ENCODE assay signal across 3 cellular contexts in genomic region chr7:157425137-157425731, GRCh38.
TF ChIP-seq lines count a peak whose summit lies in the region.

No MANE protein-coding gene starts in this region.

TF ChIP-seq in SK-N-SH treated with all-trans-retinoic acid at 6 μM for 48 hours, 23 proteins besides CTCF, POLR2A, EP300 and RAD21 (continued from another document and continues in another):
- TF ChIP-seq PATZ1 (CRISPR knock-in tag; IDR thresholded peaks at IDR 0.05; ENCODE audit: borderline replicate concordance): no peak
- no peak for TF ChIP-seq BACH2 (CRISPR knock-in tag; IDR thresholded peaks at IDR 0.05; ENCODE audit: borderline replicate concordance)
- TF ChIP-seq RARB (CRISPR knock-in tag; IDR thresholded peaks at IDR 0.05): no peak
- no peak for TF ChIP-seq ZNF70 (CRISPR knock-in tag; IDR thresholded peaks at IDR 0.05)
- TF ChIP-seq POU6F1 (CRISPR knock-in tag; IDR thresholded peaks at IDR 0.05; ENCODE audit: borderline replicate concordance, low read depth): no peak
- TF ChIP-seq TSHZ2 (CRISPR knock-in tag; IDR thresholded peaks at IDR 0.05): no peak
- TF ChIP-seq SNAI2 (CRISPR knock-in tag; IDR thresholded peaks at IDR 0.05): no peak
- no peak for TF ChIP-seq GLIS3 (CRISPR knock-in tag; IDR thresholded peaks at IDR 0.05)
- TF ChIP-seq ZNF8 (CRISPR knock-in tag; IDR thresholded peaks at IDR 0.05): no peak
- TF ChIP-seq TOX (CRISPR knock-in tag; IDR thresholded peaks at IDR 0.05; ENCODE audit: borderline replicate concordance): no peak
- no peak for TF ChIP-seq ARNTL (CRISPR knock-in tag; IDR thresholded peaks at IDR 0.05; ENCODE audit: borderline replicate concordance, low read depth)

TF ChIP-seq in SK-N-SH, 30 proteins besides CTCF, POLR2A, EP300 and RAD21:
- TF ChIP-seq RFX5 (IDR thresholded peaks at IDR 0.05; ENCODE audit: low read length) (no peak), TEAD4 (IDR thresholded peaks at IDR 0.05; ENCODE audit: borderline replicate concordance, insufficient read depth) (no peak), POLR2AphosphoS5 (IDR thresholded peaks at IDR 0.05; ENCODE audit: low read depth, low read length) (no peak), NFIC (IDR thresholded peaks at IDR 0.05; ENCODE audit: borderline replicate concordance) (no peak), USF1 (IDR thresholded peaks at IDR 0.05; ENCODE audit: borderline replicate concordance, low read depth) (no peak)
TF ChIP-seq in SK-N-SH: peak in this region for 0.

TF ChIP-seq in IMR-90, 13 proteins besides CTCF, POLR2A, EP300 and RAD21 (continued from another document):
- no peak for TF ChIP-seq RFX5 (IDR thresholded peaks at IDR 0.05; ENCODE audit: low read depth, low read length)
- TF ChIP-seq RCOR1 (IDR thresholded peaks at IDR 0.05; ENCODE audit: insufficient replicate concordance, low read length): no peak
- no peak for TF ChIP-seq SMC3 (IDR thresholded peaks at IDR 0.05; ENCODE audit: low read depth, low read length)
- TF ChIP-seq ELK1 (IDR thresholded peaks at IDR 0.05; ENCODE audit: borderline replicate concordance, low read depth, low read length): no peak
- no peak for TF ChIP-seq FOS (IDR thresholded peaks at IDR 0.05; ENCODE audit: low read depth, low read length)
- no peak for TF ChIP-seq CEBPB (IDR thresholded peaks at IDR 0.05; ENCODE audit: low read depth, low read length)
- no peak for TF ChIP-seq MXI1 (IDR thresholded peaks at IDR 0.05; ENCODE audit: borderline replicate concordance, low read depth, low read length)
- no peak for TF ChIP-seq BHLHE40 (IDR thresholded peaks at IDR 0.05; ENCODE audit: low read depth, low read length)
- TF ChIP-seq USF2 (IDR thresholded peaks at IDR 0.05; ENCODE audit: low read depth, low read length): no peak
- TF ChIP-seq MAFK (IDR thresholded peaks at IDR 0.05; ENCODE audit: low read depth, low read length): no peak
- TF ChIP-seq NFE2L2 (IDR thresholded peaks at IDR 0.05; ENCODE audit: low read depth, low read length): no peak
- no peak for TF ChIP-seq MAZ (IDR thresholded peaks at IDR 0.05; ENCODE audit: borderline replicate concordance, low read depth, low read length)
